In genomic region chr19:49084206-49085019, GRCh38 we compare ENCODE assay signal across 9 cellular contexts. TPM values are rescaled to one million over a fixed set of nuclear protein-coding genes. Genes with fewer than 3 reads are reported as not detected.
DNase-seq lines count a peak whose midpoint lies in the region; TF ChIP-seq lines count a peak whose summit lies in the region.
"Had no signal": no experiment of that assay in that cellular context is flagged by ENCODE, and none has a peak within 500 bp of the region (broad histone marks: within the 10 kb centered on the region; RNA-seq: fewer than 3 reads in every experiment).

No MANE protein-coding gene starts in this region.

- H3K23ac ChIP-seq in trophoblast cell (ENCODE audit: low read length), result no peak overlapping the region

- H3K4ac ChIP-seq in trophoblast cell (ENCODE audit: low read depth, low read length), result peak overlapping the region; percentile 64

- peak overlapping the region; percentile 87 for H3K14ac ChIP-seq in trophoblast cell (ENCODE audit: low read length)

- peaks cover 42% of the 10 kb centered on the region for H3K79me2 ChIP-seq in DOHH2 (ENCODE audit: control insufficient read depth, low read length)
- peaks cover 19% of the 10 kb centered on the region for H3K79me2 ChIP-seq in trophoblast cell (ENCODE audit: control insufficient read depth, insufficient read depth, low read length, poor library complexity)

- peak overlapping the region; percentile 56 for H3K27ac ChIP-seq in DOHH2 (ENCODE audit: low read depth, low read length)
- peak overlapping the region; percentile 82 to 94 (median 90) for H3K27ac ChIP-seq in Peyer's patch
- peak overlapping the region; percentile 69 for H3K27ac ChIP-seq in epithelial cell of prostate
- H3K27ac ChIP-seq in trophoblast cell (ENCODE audit: low read depth, low read length), result no peak overlapping the region

- TF ChIP-seq CTCF in DOHH2 (IDR thresholded peaks at IDR 0.05; ENCODE audit: low read depth, low read length, poor library complexity, severe bottlenecking), result no peak
- TF ChIP-seq CTCF in Peyer's patch (IDR thresholded peaks at IDR 0.05), result no peak

- H2BK12ac ChIP-seq in trophoblast cell (ENCODE audit: low read length), result no peak overlapping the region

- H3K18ac ChIP-seq in trophoblast cell (ENCODE audit: low read length), result no peak overlapping the region

- no peak overlapping the region for H2BK5ac ChIP-seq in trophoblast cell (ENCODE audit: low read depth, low read length, poor library complexity)

- peak overlapping the region; percentile 90 for H2AFZ ChIP-seq in trophoblast cell (ENCODE audit: insufficient read depth, low read length, poor library complexity)

- no peaks in the 10 kb centered on the region for H3K9me3 ChIP-seq in DOHH2 (ENCODE audit: control insufficient read depth, insufficient read depth, low read length)
- no peaks in the 10 kb centered on the region for H3K9me3 ChIP-seq in Peyer's patch
- H3K9me3 ChIP-seq in trophoblast cell (ENCODE audit: insufficient read depth, low read depth, low read length), result no peaks in the 10 kb centered on the region

- no peak overlapping the region for H2AK5ac ChIP-seq in trophoblast cell (ENCODE audit: low read length)

- H4K12ac ChIP-seq in trophoblast cell (ENCODE audit: low read depth, low read length), result peak overlapping the region; percentile 79

- H3K4me3 ChIP-seq in DOHH2 (ENCODE audit: low read length) (peak overlapping the region; percentile 94), Peyer's patch (peak overlapping the region; percentile 82 to 96 (median 91)), trophoblast cell (ENCODE audit: low read depth, low read length) (no peak overlapping the region)

- H2BK120ac ChIP-seq in trophoblast cell (ENCODE audit: insufficient read depth, low read length, poor library complexity), result no peak overlapping the region

- no peak for TF ChIP-seq POLR2A in Peyer's patch (IDR thresholded peaks at IDR 0.05)

- H3K4me2 ChIP-seq in DOHH2 (ENCODE audit: low read length) (peak overlapping the region; percentile 79), trophoblast cell (ENCODE audit: low read length) (peak overlapping the region; percentile 70)

- peaks cover 8% of the 10 kb centered on the region for H3K79me1 ChIP-seq in trophoblast cell (ENCODE audit: low read length)

- in situ Hi-C loops in KBM-7 (cut with MboI; ENCODE audit: low pct_unique_long_range_greater_than_20kb, low sequenced_read_pairs), result no loop called here

- H3F3A ChIP-seq in DOHH2 (ENCODE audit: control insufficient read depth, insufficient read depth), result no peaks in the 10 kb centered on the region

- H4K20me1 ChIP-seq in DOHH2 (ENCODE audit: control insufficient read depth, insufficient read depth, low read depth, low read length), result peaks cover 25% of the 10 kb centered on the region

- H3K4me1 ChIP-seq in DOHH2 (ENCODE audit: control insufficient read depth, low read length) (peaks cover 22% of the 10 kb centered on the region), Peyer's patch (peaks cover 0 to 29% (median 5%) of the 10 kb centered on the region in 4 donors), trophoblast cell (ENCODE audit: control insufficient read depth in 1 of 2, insufficient read depth in 2 of 2, low read length in 2 of 2) (peaks cover 6 to 8% of the 10 kb centered on the region in 2 experiments)

- H3K27me3 ChIP-seq in DOHH2 (ENCODE audit: control insufficient read depth, low read length) (no peaks in the 10 kb centered on the region), Peyer's patch (no peaks in the 10 kb centered on the region), trophoblast cell (ENCODE audit: insufficient read depth, low read length) (peaks cover 2% of the 10 kb centered on the region)

- WGBS in trophoblast cell (ENCODE audit: extremely low coverage, insufficient coverage, insufficient read length), result 100% methylated on average over 1 of the region's 26 CpGs

- peak overlapping the region; percentile 99 for H4K8ac ChIP-seq in trophoblast cell (ENCODE audit: low read depth, low read length)

- H3K36me3 ChIP-seq in DOHH2 (ENCODE audit: control insufficient read depth, low read length) (peaks cover 37% of the 10 kb centered on the region), Peyer's patch (peaks cover 0 to 5% (median 0%) of the 10 kb centered on the region in 3 donors), trophoblast cell (ENCODE audit: control insufficient read depth in 1 of 2, insufficient read depth in 2 of 2, low read length in 2 of 2) (peaks cover 21 to 24% of the 10 kb centered on the region in 2 experiments)

- DNase-seq in Peyer's patch, result peak in 1 of 3 donors; percentile 59
- DNase-seq in epithelial cell of prostate (ENCODE audit: low read depth, low spot score), result no peak
- peak in 1 of 2 donors; percentile 40 for DNase-seq in trophoblast cell
- no peak for DNase-seq in COLO829 (ENCODE audit: low spot score)
- no peak for DNase-seq in stimulated activated naive CD4-positive, alpha-beta T cell treated with Interleukin-2 at 50 U/mL for 16 hours (lab: John Stamatoyannopoulos, UW)
- DNase-seq in NOMO-1 (lab: John Stamatoyannopoulos, UW; ENCODE audit: unreplicated experiment in 2 of 2), result no peak
- no peak for DNase-seq in KBM-7

- H3K9me2 ChIP-seq in DOHH2 (replicated peaks; ENCODE audit: control insufficient read depth, low read length), result no peaks in the 10 kb centered on the region

- H4K91ac ChIP-seq in trophoblast cell (ENCODE audit: low read depth, low read length), result peak overlapping the region; percentile 87

- peak overlapping the region; percentile 82 for H3K9ac ChIP-seq in trophoblast cell (ENCODE audit: low read length)

RNA-seq across cellular contexts. Expression of gene SNRNP70, which starts 0.8 kb away (rescaled TPM):
- total RNA-seq in Peyer's patch, result 100 to 1,000 TPM; 240 to 520 (median 395) TPM
- polyA plus RNA-seq in trophoblast cell (2013), result 265 and 271 TPM in 2 replicates

RNA-seq across cellular contexts. Expression of gene KCNA7, which starts 11.9 kb away (rescaled TPM):
- total RNA-seq in Peyer's patch, result not detected
- 0.01 TPM in 2 replicates for polyA plus RNA-seq in trophoblast cell (2013)
- total RNA-seq: dermis microvascular lymphatic vessel endothelial cell had no signal

RNA-seq across cellular contexts. Expression of gene NTF4, which starts 19.8 kb away (rescaled TPM):
- total RNA-seq in Peyer's patch, result not detected
- 7.8 and 8.7 TPM in 2 replicates for polyA plus RNA-seq in trophoblast cell (2013)
- total RNA-seq: dermis microvascular lymphatic vessel endothelial cell had no signal

RNA-seq across cellular contexts. Expression of gene CGB7, which starts 26.9 kb away (rescaled TPM):
- not detected for total RNA-seq in Peyer's patch
- 11.9 and 12.3 TPM in 2 replicates for polyA plus RNA-seq in trophoblast cell (2013)

RNA-seq across cellular contexts. Expression of gene LIN7B, which starts 29.8 kb away (rescaled TPM):
- 10 to 100 TPM in 3 of 4 donors, not detected in 1; 13.5 to 29.4 (median 18.0) TPM for total RNA-seq in Peyer's patch
- polyA plus RNA-seq in trophoblast cell (2013), result 5.3 and 5.4 TPM in 2 replicates
